ENCODE assay signal across 8 cellular contexts in genomic region chr19:36489139-36489919, GRCh38. TPM values are rescaled to one million over a fixed set of nuclear protein-coding genes. Genes with fewer than 3 reads are reported as not detected.
DNase-seq lines count a peak whose midpoint lies in the region; ATAC-seq, FAIRE-seq and TF ChIP-seq lines count a peak whose summit lies in the region.

TSS of gene ZNF566 (minus strand) at chr19:36489561. CDS start at chr19:36476557, 13,004 bp downstream.

- whole genome bisulfite sequencing in HepG2 (ENCODE audit: low lambda C conversion rate), result 1% methylated on average over 17 of the region's 53 CpGs

- intact Hi-C loops in HepG2 (cut with micrococcal nuclease; ENCODE audit: unreplicated experiment), result loop anchor here (1.0 to 2.0 kb wide), 3 partner anchors 37 to 275 kb away; partner anchors contain the start of genes ZFP14 and ZNF565

- ATAC-seq in GM19351 (IDR thresholded peaks at IDR 0.05; ENCODE audit: unreplicated experiment) (peak; percentile 83), HG03520 (IDR thresholded peaks at IDR 0.05; ENCODE audit: unreplicated experiment) (peak; percentile 78), HepG2 (peak; percentile 96)

- TF ChIP-seq EP300 in HepG2 (IDR thresholded peaks at IDR 0.05; ENCODE audit: low read depth in 2 of 2, low read length in 2 of 2) (no peak), HepG2 (CRISPR knock-in tag; IDR thresholded peaks at IDR 0.05; ENCODE audit: borderline replicate concordance) (no peak)

- H3K9me3 ChIP-seq in HepG2 (ENCODE audit: low read length), result peaks cover 10% of the 10 kb centered on the region

- peak within 1 kb of the TSS; percentile 70 to 87 (median 84) for H3K4me3 ChIP-seq in HepG2 (replicated peaks in 1 of 3; ENCODE audit: insufficient read depth in 1 of 3, low read depth in 2 of 3, low read length in 3 of 3)

- no peak for FAIRE-seq in HepG2 (lab: Jason Lieb, UNC)

- CTCF ChIA-PET in HepG2 (lab: Yijun Ruan, JAX; ENCODE audit: low intra/inter-chr PET ratio, low total read pairs), result no interaction called here

- peaks cover 0 to 4% of the 10 kb centered on the region in 2 experiments; a peak in 1 of 5 replicates for H3K27me3 ChIP-seq in HepG2 (ENCODE audit: control insufficient read depth in 1 of 2, insufficient read depth in 2 of 2, low read length in 2 of 2)

- H3K4me2 ChIP-seq in HepG2 (ENCODE audit: low read depth, low read length), result peak within 1 kb of the TSS; percentile 89

- peak within 1 kb of the TSS; percentile 91 for H3K27ac ChIP-seq in HepG2 (ENCODE audit: extremely low read length, insufficient read depth, low read length)

- peak; percentile 66 to 90 for TF ChIP-seq POLR2A in HepG2 (IDR thresholded peaks at IDR 0.05; ENCODE audit: insufficient read depth in 1 of 2, low read depth in 2 of 2, low read length in 2 of 2)

- TF ChIP-seq RAD21 in HepG2 (CRISPR knock-in tag; IDR thresholded peaks at IDR 0.05), result no peak; the same call in 1 of the 2 replicates

- no peaks in the 10 kb centered on the region for H3K36me3 ChIP-seq in HepG2 (replicated peaks in 1 of 2; ENCODE audit: control insufficient read depth in 1 of 2, insufficient read depth in 2 of 2, low read length in 2 of 2)

- DNase-seq in C1 segment of cervical spinal cord (lab: John Stamatoyannopoulos, UW) (peak; percentile 51 to 98 (median 92)), NCI-H748 (lab: John Stamatoyannopoulos, UW; ENCODE audit: unreplicated experiment) (peak; percentile 100), dermis microvascular lymphatic vessel endothelial cell (ENCODE audit: low read depth in 2 of 2) (peak; percentile 95 to 98), HepG2 (ENCODE audit: low spot score) (peak; percentile 96)
- peak; percentile 90 to 94 for DNase-seq in activated CD4-positive, alpha-beta T cell treated with anti-CD3 and anti-CD28 coated beads, Interleukin-2, amount 50 U/mL, for 48 hours
- DNase-seq in stimulated activated CD4-positive, alpha-beta T cell treated with anti-CD3 and anti-CD28 coated beads, Interleukin-2, amount 100 ng/mL, for 48 hours, result peak; percentile 80 to 81

- TF ChIP-seq CTCF in HepG2 (CRISPR knock-in tag; IDR thresholded peaks at IDR 0.05), result peak; percentile 42

- peaks cover 17% of the 10 kb centered on the region for H3K79me2 ChIP-seq in HepG2 (ENCODE audit: insufficient read depth, low read length)

- POLR2A ChIA-PET in HepG2 (lab: Yijun Ruan, JAX), result interaction anchor here (0.6 to 3.1 kb wide), 33 partner anchors 11 to 1290 kb away, joined by 3 to 57 read pairs (median 5); partner anchors contain the start of genes CAPNS1, POLR2I, TBCB and ZFP14

- peak within 1 kb of the TSS; percentile 80 for H2AFZ ChIP-seq in HepG2 (ENCODE audit: low read length)

- H3K4me1 ChIP-seq in HepG2 (ENCODE audit: insufficient read depth, low read length), result peaks cover 22% of the 10 kb centered on the region

- no TSS peak for BruUV-seq in HepG2 (replicated peaks; lab: Mats Ljungman, UMichigan)

- peak within 1 kb of the TSS; percentile 92 for H3K9ac ChIP-seq in HepG2 (ENCODE audit: insufficient read depth, low read depth, low read length)

- no peaks in the 10 kb centered on the region for H4K20me1 ChIP-seq in HepG2 (ENCODE audit: insufficient read depth, low read length)

- in situ Hi-C loops in HepG2 (cut with HindIII; ENCODE audit: extremely low pct_ligation_motif_present, low pct_unique_long_range_greater_than_20kb), result no loop called here

TF ChIP-seq in HepG2, 621 proteins besides CTCF, POLR2A, EP300 and RAD21 (continues in another document):
- TF ChIP-seq MXD1 (CRISPR knock-in tag; IDR thresholded peaks at IDR 0.05) (peak; percentile 66; the same call in 1 of the 2 replicates), ZNF724P (CRISPR knock-in tag; IDR thresholded peaks at IDR 0.05; ENCODE audit: borderline replicate concordance) (0 out of 2 replicates have a peak, but pooled peaks have one; percentile 15), THYN1 (CRISPR knock-in tag; IDR thresholded peaks at IDR 0.05; ENCODE audit: borderline replicate concordance, low read depth) (no peak), ZNF546 (CRISPR knock-in tag; conservative IDR thresholded peaks at IDR 0.05) (no peak), DZIP1 (CRISPR knock-in tag; IDR thresholded peaks at IDR 0.05) (0 out of 2 replicates have a peak, but pooled peaks have one; percentile 64), GZF1 (CRISPR knock-in tag; IDR thresholded peaks at IDR 0.05) (peak; percentile 83), SP1 (IDR thresholded peaks at IDR 0.05) (no peak), SP1 (CRISPR knock-in tag; IDR thresholded peaks at IDR 0.05) (no peak; the same call in none of the 2 replicates), ZHX1 (CRISPR knock-in tag; IDR thresholded peaks at IDR 0.05; ENCODE audit: low read depth) (no peak), TAF1 (CRISPR knock-in tag; IDR thresholded peaks at IDR 0.05) (peak; percentile 59; the same call in 1 of the 2 replicates), SETDB1 (CRISPR knock-in tag; IDR thresholded peaks at IDR 0.05; ENCODE audit: borderline replicate concordance) (no peak)

RNA-seq across cellular contexts. Expression of gene ZNF566, which starts in this region (rescaled TPM):
- total RNA-seq in dermis microvascular lymphatic vessel endothelial cell (5.6 and 7.8 TPM in 2 replicates), HepG2 (2016; rRNA removed; fragmentation: Illumina TruSeq; extraction: Trizol) (13.7 and 19.0 TPM in 2 replicates)
- total RNA-seq in HepG2 (2016; cell fraction: cytosol; rRNA removed; fragmentation: Illumina TruSeq; extraction: Trizol; ENCODE audit: low read depth), result 5.5 and 6.3 TPM in 2 replicates
- 11.4 and 18.0 TPM in 2 replicates for total RNA-seq in HepG2 (2016; cell fraction: insoluble cytoplasmic fraction; rRNA removed; fragmentation: Illumina TruSeq; extraction: Trizol)
- 8.9 and 10.3 TPM in 2 replicates for total RNA-seq in HepG2 (2016; cell fraction: membrane; rRNA removed; fragmentation: Illumina TruSeq; extraction: Trizol)
- total RNA-seq in HepG2 (2016; cell fraction: nucleus; rRNA removed; fragmentation: Illumina TruSeq; extraction: Trizol), result 12.0 and 14.2 TPM in 2 replicates
- 4.8 and 5.9 TPM in 2 replicates for polyA plus RNA-seq in HepG2 (2011; rRNA removed)
- polyA plus RNA-seq in HepG2 (2011; cell fraction: cytosol; rRNA removed), result 3.5 and 4.2 TPM in 2 replicates
- polyA plus RNA-seq in HepG2 (2011; cell fraction: nucleus; rRNA removed), result 5.7 and 6.7 TPM in 2 replicates
- polyA plus RNA-seq in HepG2 (2012), result 4.9 and 7.4 TPM in 2 replicates
- polyA plus RNA-seq in HepG2 (2016; cell fraction: cytosol; fragmentation: Illumina TruSeq; extraction: Trizol; ENCODE audit: low read depth), result 0.32 and 0.90 TPM in 2 replicates
- 10.9 and 11.3 TPM in 2 replicates for polyA plus RNA-seq in HepG2 (2016; cell fraction: insoluble cytoplasmic fraction; fragmentation: Illumina TruSeq; extraction: Trizol; ENCODE audit: low read depth)
- polyA plus RNA-seq in HepG2 (2016; cell fraction: membrane; fragmentation: Illumina TruSeq; extraction: Trizol; ENCODE audit: low read depth), result 2.0 and 2.5 TPM in 2 replicates
- 10.8 and 12.6 TPM in 2 replicates for polyA plus RNA-seq in HepG2 (2016; cell fraction: nucleus; fragmentation: Illumina TruSeq; extraction: Trizol; ENCODE audit: insufficient read depth, low read depth)
- polyA minus RNA-seq in HepG2 (2011; rRNA and poly(A)+ RNA removed; ENCODE audit: low replicate concordance), result 4.3 and 6.3 TPM in 2 replicates
- polyA minus RNA-seq in HepG2 (2011; cell fraction: cytosol; rRNA and poly(A)+ RNA removed), result 3.7 and 4.8 TPM in 2 replicates
- polyA minus RNA-seq in HepG2 (2011; cell fraction: nucleus; rRNA and poly(A)+ RNA removed), result 15.5 and 16.7 TPM in 2 replicates

Comparison
In these comparisons a context has a peak if more than half of its experiments do, and no peak if none do; other contexts are left out.
1. Peak in every context shown above with its lines: DNase-seq, ATAC-seq, H3K4me3 ChIP-seq and H3K27ac ChIP-seq.